26 cellular contexts compared by ENCODE assay signal in genomic region chr16:49510141-49510540, GRCh38.
"Had no signal": no experiment of that assay in that cellular context is flagged by ENCODE, and none has a peak within 500 bp of the region (broad histone marks: within the 10 kb centered on the region; RNA-seq: fewer than 3 reads in every experiment).

No MANE protein-coding gene starts in this region.

- H3K4me3 Mint-ChIP-seq: dendritic cell treated with granulocyte-macrophage colony-stimulating factor and Interleukin-4, amounts not matched to agents 40 ng/mL and 50 ng/mL, for 4 days; immature natural killer cell; naive thymus-derived CD8-positive, alpha-beta T cell; nephron progenitor cell; stimulated activated memory B cell treated with anti-CD40 and anti-IgM and Interleukin-4, amounts not matched to agents 10 μg/mL and 1 μg/mL and 100 μg/mL, for 72 hours; stimulated activated naive CD8-positive, alpha-beta T cell treated with anti-CD3 and anti-CD28 coated beads, Interleukin-15, Interleukin-2, amounts not matched to agents 100 ng/mL and 50 ng/mL, for 24 hours had no signal

- H3K27ac Mint-ChIP-seq: dendritic cell treated with granulocyte-macrophage colony-stimulating factor and Interleukin-4, amounts not matched to agents 40 ng/mL and 50 ng/mL, for 4 days; immature natural killer cell; naive thymus-derived CD8-positive, alpha-beta T cell; nephron progenitor cell; stimulated activated memory B cell treated with anti-CD40 and anti-IgM and Interleukin-4, amounts not matched to agents 10 μg/mL and 1 μg/mL and 100 μg/mL, for 72 hours; stimulated activated naive CD8-positive, alpha-beta T cell treated with anti-CD3 and anti-CD28 coated beads, Interleukin-15, Interleukin-2, amounts not matched to agents 100 ng/mL and 50 ng/mL, for 24 hours had no signal

- H3K36me3 ChIP-seq: colonic mucosa, esophagus squamous epithelium, left ventricle myocardium inferior, lower lobe of right lung, prostate gland, right atrium auricular region, thoracic aorta, tibial nerve, upper lobe of left lung, uterus had no signal

- H3K4me3 ChIP-seq: colonic mucosa, esophagus squamous epithelium, left ventricle myocardium inferior, lower lobe of right lung, prostate gland, right atrium auricular region, thoracic aorta, tibial nerve, upper lobe of left lung, uterus had no signal

- H3K27ac ChIP-seq: colonic mucosa, esophagus squamous epithelium, left ventricle myocardium inferior, lower lobe of right lung, parathyroid adenoma, prostate gland, right atrium auricular region, thoracic aorta, tibial nerve, upper lobe of left lung, uterus had no signal

- H3K4me1 ChIP-seq: colonic mucosa, left ventricle myocardium inferior, lower lobe of right lung, parathyroid adenoma, prostate gland, right atrium auricular region, tibial nerve, upper lobe of left lung, uterus had no signal

- H3K79me2 ChIP-seq: parathyroid adenoma had no signal

- FAIRE-seq: endometrium had no signal

- H3K27me3 ChIP-seq: colonic mucosa, esophagus squamous epithelium, right atrium auricular region, tibial nerve, upper lobe of left lung, uterus had no signal

- H3K4me1 Mint-ChIP-seq: immature natural killer cell; stimulated activated memory B cell treated with anti-CD40 and anti-IgM and Interleukin-4, amounts not matched to agents 10 μg/mL and 1 μg/mL and 100 μg/mL, for 72 hours had no signal

- DNase-seq: colonic mucosa; effector CD8-positive, alpha-beta T cell; erythroblast; esophagus squamous epithelium; foreskin melanocyte; immature natural killer cell; islet precursor cell; kidney glomerular epithelial cell; left colon; left ventricle myocardium inferior; naive thymus-derived CD8-positive, alpha-beta T cell; nephron progenitor cell; stimulated activated CD4-positive, alpha-beta T cell treated with anti-CD3 and anti-CD28 coated beads, Interleukin-4, amount 100 ng/mL, for 4 hours; upper lobe of left lung; uterus had no signal

- H3K9me3 ChIP-seq: colonic mucosa, esophagus squamous epithelium, left ventricle myocardium inferior, lower lobe of right lung, prostate gland, right atrium auricular region, thoracic aorta, tibial nerve, upper lobe of left lung, uterus had no signal

- H3K27me3 Mint-ChIP-seq: dendritic cell treated with granulocyte-macrophage colony-stimulating factor and Interleukin-4, amounts not matched to agents 40 ng/mL and 50 ng/mL, for 4 days; naive thymus-derived CD8-positive, alpha-beta T cell; stimulated activated memory B cell treated with anti-CD40 and anti-IgM and Interleukin-4, amounts not matched to agents 10 μg/mL and 1 μg/mL and 100 μg/mL, for 72 hours; stimulated activated naive CD8-positive, alpha-beta T cell treated with anti-CD3 and anti-CD28 coated beads, Interleukin-15, Interleukin-2, amounts not matched to agents 100 ng/mL and 50 ng/mL, for 24 hours had no signal

- H3K9me3 Mint-ChIP-seq: dendritic cell treated with granulocyte-macrophage colony-stimulating factor and Interleukin-4, amounts not matched to agents 40 ng/mL and 50 ng/mL, for 4 days; immature natural killer cell; nephron progenitor cell; stimulated activated naive CD8-positive, alpha-beta T cell treated with anti-CD3 and anti-CD28 coated beads, Interleukin-15, Interleukin-2, amounts not matched to agents 100 ng/mL and 50 ng/mL, for 24 hours had no signal

- H2AFZ ChIP-seq: parathyroid adenoma had no signal

- ATAC-seq: left colon; lower lobe of right lung; naive thymus-derived CD8-positive, alpha-beta T cell; sciatic nerve; stimulated activated memory B cell treated with anti-CD40 and anti-IgM and Interleukin-4, amounts not matched to agents 10 μg/mL and 1 μg/mL and 100 μg/mL, for 72 hours had no signal

- H3K36me3 Mint-ChIP-seq: immature natural killer cell; naive thymus-derived CD8-positive, alpha-beta T cell; stimulated activated memory B cell treated with anti-CD40 and anti-IgM and Interleukin-4, amounts not matched to agents 10 μg/mL and 1 μg/mL and 100 μg/mL, for 72 hours had no signal
